ENCODE assay signal across 8 cellular contexts in the genomic region with DNA sequence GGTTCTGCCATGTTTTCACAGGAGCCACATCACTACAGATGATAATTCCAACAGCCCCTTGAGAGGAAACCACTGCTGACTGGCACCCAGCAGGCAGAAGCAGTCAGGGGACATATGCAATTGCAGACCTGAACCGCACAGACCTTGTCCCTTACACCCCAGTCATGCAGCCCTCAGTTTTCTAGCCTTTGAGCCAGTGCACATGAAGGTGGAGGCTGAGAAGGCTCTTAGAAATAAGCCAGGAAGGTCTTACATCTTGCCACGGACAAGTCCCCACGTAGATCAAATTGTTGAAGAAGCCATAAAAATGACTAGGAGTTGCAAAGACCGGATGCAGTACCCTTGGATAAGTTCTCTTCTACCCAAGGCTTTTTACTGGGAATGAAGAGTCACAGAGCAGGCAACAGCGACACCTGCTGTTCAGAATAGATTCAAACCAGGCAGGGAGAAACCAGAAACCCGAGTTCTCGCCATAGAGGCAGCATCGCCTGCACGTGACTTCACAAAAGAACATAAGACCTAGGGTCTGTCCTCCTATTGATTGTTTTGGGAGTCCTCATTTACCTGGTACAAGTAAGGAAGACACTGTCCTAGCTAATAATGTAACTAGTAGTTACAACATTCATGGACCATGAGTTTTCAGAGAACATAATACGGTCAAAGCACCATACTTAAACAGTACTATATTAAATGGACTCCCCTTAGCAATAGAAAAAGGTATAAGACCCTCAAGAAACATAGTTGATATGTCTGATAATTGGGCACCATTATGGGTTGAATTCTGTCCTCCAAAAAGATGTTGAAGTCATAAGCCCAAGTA. TPM values are rescaled to one million over a fixed set of nuclear protein-coding genes. Genes with fewer than 3 reads are reported as not detected.
DNase-seq lines count a peak whose midpoint lies in the region; ATAC-seq and TF ChIP-seq lines count a peak whose summit lies in the region.

No MANE protein-coding gene starts in this region.

- POLR2A ChIA-PET in naive thymus-derived CD4-positive, alpha-beta T cell (lab: Charles Lee): no interaction called here

- H3K9me3 Mint-ChIP-seq in naive thymus-derived CD4-positive, alpha-beta T cell: no peaks in the 10 kb centered on the region

- TF ChIP-seq CTCF in epithelial cell of proximal tubule (conservative IDR thresholded peaks at IDR 0.05; ENCODE audit: low read depth, low read length): peak; percentile 96

- intact Hi-C loops in naive thymus-derived CD4-positive, alpha-beta T cell (cut with micrococcal nuclease): loop anchor here (1.0 to 10.0 kb wide), 4 partner anchors 11 to 386 kb away; a partner anchor contains a TSS

- CTCF ChIA-PET in naive thymus-derived CD4-positive, alpha-beta T cell (lab: Charles Lee): interaction anchor here (0.6 kb wide), 1 partner anchor 378 kb away, joined by 6 read pairs; no protein-coding TSS in a partner anchor

- H3K9me3 ChIP-seq in naive thymus-derived CD4-positive, alpha-beta T cell (ENCODE audit: control insufficient read depth in 2 of 3, low read length in 3 of 3): no peaks in the 10 kb centered on the region

- H3K4me1 ChIP-seq in naive thymus-derived CD4-positive, alpha-beta T cell (ENCODE audit: control insufficient read depth in 2 of 2, insufficient read depth in 2 of 2, low read length in 2 of 2): no peaks in the 10 kb centered on the region

- H3K27ac Mint-ChIP-seq in naive thymus-derived CD4-positive, alpha-beta T cell: no peak overlapping the region

- no peak overlapping the region for H3K4me3 ChIP-seq in epithelial cell of proximal tubule (ENCODE audit: low read depth, low read length)
- H3K4me3 ChIP-seq in naive thymus-derived CD4-positive, alpha-beta T cell (ENCODE audit: low read length): no peak overlapping the region

- DNase-seq in SIG-M5 treated with dmso at 0.1 percent for 504 hours (lab: John Stamatoyannopoulos, UW; ENCODE audit: unreplicated experiment) (peak; percentile 62), SIG-M5 (lab: John Stamatoyannopoulos, UW) (no peak), HK-2 (ENCODE audit: unreplicated experiment) (peak; percentile 62), NCI-H748 treated with DMSO at 0.1 percent for 48 hours (lab: John Stamatoyannopoulos, UW) (peak; percentile 85), epithelial cell of proximal tubule (ENCODE audit: low read depth) (peak; percentile 19)
- DNase-seq in activated CD8-positive, alpha-beta memory T cell treated with anti-CD3 and anti-CD28 coated beads, Interleukin-2, amount 50 U/mL, for 24 hours (ENCODE audit: extremely low read depth): peak; percentile 31
- peak; percentile 26 to 67 (median 38) for DNase-seq in naive thymus-derived CD4-positive, alpha-beta T cell
- DNase-seq in stimulated activated naive CD4-positive, alpha-beta T cell treated with Interleukin-2 at 50 U/mL for 16 hours (lab: John Stamatoyannopoulos, UW): peak; percentile 26

- H3K4me3 Mint-ChIP-seq in naive thymus-derived CD4-positive, alpha-beta T cell: no peak overlapping the region

- H3K27me3 ChIP-seq in naive thymus-derived CD4-positive, alpha-beta T cell (ENCODE audit: control insufficient read depth in 2 of 2, insufficient read depth in 2 of 2, low read length in 2 of 2): no peaks in the 10 kb centered on the region

- no peaks in the 10 kb centered on the region for H3K36me3 ChIP-seq in naive thymus-derived CD4-positive, alpha-beta T cell (ENCODE audit: control insufficient read depth in 2 of 3, insufficient read depth in 3 of 3, low read length in 3 of 3)

- no peak overlapping the region for H3K27ac ChIP-seq in naive thymus-derived CD4-positive, alpha-beta T cell (ENCODE audit: low read depth, low read length)

- no peaks in the 10 kb centered on the region for H3K36me3 Mint-ChIP-seq in naive thymus-derived CD4-positive, alpha-beta T cell

- peaks cover 0 to 20% (median 9%) of the 10 kb centered on the region in 5 donors for H3K27me3 Mint-ChIP-seq in naive thymus-derived CD4-positive, alpha-beta T cell

- peaks cover 0 to 3% (median 0%) of the 10 kb centered on the region in 7 donors for H3K4me1 Mint-ChIP-seq in naive thymus-derived CD4-positive, alpha-beta T cell

- ATAC-seq in naive thymus-derived CD4-positive, alpha-beta T cell: peak; percentile 85

RNA-seq across cellular contexts. Expression of a gene that starts 11.1 kb away (rescaled TPM):
- total RNA-seq in epithelial cell of proximal tubule: 0.17 and 5.0 TPM in 2 replicates
- under 1 TPM in 3 of 5 experiments, not detected in 2; 0.15 to 0.61 (median 0.44) TPM for total RNA-seq in naive thymus-derived CD4-positive, alpha-beta T cell
- polyA plus RNA-seq in naive thymus-derived CD4-positive, alpha-beta T cell: not detected
